ENCODE assay signal across 15 cellular contexts in genomic region chr9:17425379-17425778, GRCh38.
DNase-seq lines count a peak whose midpoint lies in the region; ATAC-seq and TF ChIP-seq lines count a peak whose summit lies in the region.
"Had no signal": no experiment of that assay in that cellular context is flagged by ENCODE, and none has a peak within 500 bp of the region (broad histone marks: within the 10 kb centered on the region; RNA-seq: fewer than 3 reads in every experiment).

No MANE protein-coding gene starts in this region.

- H3K36me3 Mint-ChIP-seq in CD4-positive, alpha-beta T cell (ENCODE audit: low read depth), result no peaks in the 10 kb centered on the region
- H3K36me3 Mint-ChIP-seq: CD8-positive, alpha-beta T cell had no signal

- WGBS in heart left ventricle, 4 donors, result 94 to 98% (median 96%) methylated on average over 2 of the region's 2 CpGs

- H3K9me3 ChIP-seq in lower lobe of right lung, result no peaks in the 10 kb centered on the region
- no peaks in the 10 kb centered on the region for H3K9me3 ChIP-seq in heart left ventricle
- H3K9me3 ChIP-seq in CD4-positive, alpha-beta T cell (ENCODE audit: control insufficient read depth, low read length), result no peaks in the 10 kb centered on the region
- H3K9me3 ChIP-seq: HAP-1 had no signal

- POLR2A ChIA-PET in CD4-positive, alpha-beta T cell (lab: Charles Lee), result no interaction called here

- H3K27me3 ChIP-seq in lower lobe of right lung (ENCODE audit: low read depth) (no peaks in the 10 kb centered on the region), heart left ventricle (no peaks in the 10 kb centered on the region)
- H3K27me3 ChIP-seq in CD4-positive, alpha-beta T cell (ENCODE audit: control insufficient read depth, insufficient read depth, low read length), result no peaks in the 10 kb centered on the region

- no peaks in the 10 kb centered on the region for H3K27me3 Mint-ChIP-seq in CD4-positive, alpha-beta T cell

- H3K4me3 ChIP-seq in NB4 (ENCODE audit: low read depth, low read length) (no peak overlapping the region), lower lobe of right lung (no peak overlapping the region), heart left ventricle (no peak overlapping the region)
- H3K4me3 ChIP-seq: GM23248, HAP-1 had no signal

- no peaks in the 10 kb centered on the region for H3K9me3 Mint-ChIP-seq in CD4-positive, alpha-beta T cell

- H3K27ac Mint-ChIP-seq in CD4-positive, alpha-beta T cell, result no peak overlapping the region
- H3K27ac Mint-ChIP-seq: CD8-positive, alpha-beta T cell had no signal

- TF ChIP-seq CTCF in NB4 (IDR thresholded peaks at IDR 0.05; ENCODE audit: low read depth, low read length) (no peak), lower lobe of right lung (IDR thresholded peaks at IDR 0.05) (no peak), heart left ventricle (IDR thresholded peaks at IDR 0.05) (no peak)
- no peak for TF ChIP-seq CTCF in CD4-positive, alpha-beta T cell (IDR thresholded peaks at IDR 0.05)

- intact Hi-C loops in lower lobe of right lung (cut with DNase I) (no loop called here), heart left ventricle (cut with DNase I) (no loop called here)
- intact Hi-C loops in CD4-positive, alpha-beta T cell (cut with DNase I, micrococcal nuclease), result no loop called here

- peak; percentile 5 for DNase-seq in CD1c-positive myeloid dendritic cell (ENCODE audit: extremely low spot score)
- DNase-seq in NB4 (ENCODE audit: low read depth), result peak; percentile 53
- peak; percentile 35 for DNase-seq in SKM-1 treated with dmso at 0.1 percent for 144 hours (lab: John Stamatoyannopoulos, UW; ENCODE audit: unreplicated experiment)
- DNase-seq in lower lobe of right lung, result no peak
- no peak for DNase-seq in heart left ventricle
- DNase-seq in CD4-positive, alpha-beta T cell, result no peak
- DNase-seq: ACHN; Calu3; CD8-positive, alpha-beta T cell; GDM1; GM23248; KG1 had no signal

- CTCF ChIA-PET in CD4-positive, alpha-beta T cell (lab: Charles Lee), result no interaction called here

- H3K36me3 ChIP-seq in lower lobe of right lung (no peaks in the 10 kb centered on the region), heart left ventricle (peaks cover 0 to 4% (median 0%) of the 10 kb centered on the region in 9 donors)
- H3K36me3 ChIP-seq: HAP-1 had no signal

- no peak overlapping the region for H3K4me3 Mint-ChIP-seq in CD4-positive, alpha-beta T cell
- H3K4me3 Mint-ChIP-seq: CD8-positive, alpha-beta T cell had no signal

- H3K4me1 ChIP-seq in lower lobe of right lung (no peaks in the 10 kb centered on the region), heart left ventricle (no peaks in the 10 kb centered on the region)

- no peak overlapping the region for H3K27ac ChIP-seq in lower lobe of right lung
- H3K27ac ChIP-seq in heart left ventricle, result no peak overlapping the region
- no peak overlapping the region for H3K27ac ChIP-seq in CD4-positive, alpha-beta T cell (ENCODE audit: low read depth, low read length)
- H3K27ac ChIP-seq: C4-2B, GM23248 had no signal

- no peaks in the 10 kb centered on the region for H3K4me1 Mint-ChIP-seq in CD4-positive, alpha-beta T cell (ENCODE audit: low read depth)

- ATAC-seq in lower lobe of right lung, result peak; percentile 43 to 53
- no peak for ATAC-seq in heart left ventricle
- ATAC-seq in CD4-positive, alpha-beta T cell (ENCODE audit: poor library complexity), result no peak
- ATAC-seq in GM18867 (IDR thresholded peaks at IDR 0.05; ENCODE audit: unreplicated experiment), result no peak
- ATAC-seq: CD8-positive, alpha-beta T cell had no signal

- TF ChIP-seq POLR2A in NB4 (IDR thresholded peaks at IDR 0.05; ENCODE audit: extremely low read depth, insufficient read length) (no peak), heart left ventricle (IDR thresholded peaks at IDR 0.05) (no peak)

Comparison
In these comparisons a context has a peak if more than half of its experiments do, and no peak if none do; other contexts are left out.
1. DNase-seq: peak in CD1c-positive myeloid dendritic cell (single experiment), NB4 (single experiment) and SKM-1 treated with dmso at 0.1 percent for 144 hours (single experiment); none in lower lobe of right lung (single experiment), heart left ventricle (0 of 5) and CD4-positive, alpha-beta T cell (0 of 10).
2. ATAC-seq: peak in lower lobe of right lung (2 of 2); none in heart left ventricle (0 of 4), CD4-positive, alpha-beta T cell (single experiment) and GM18867 (single experiment).